Comparison of ENCODE assay signal across 8 cellular contexts in the genomic region with DNA sequence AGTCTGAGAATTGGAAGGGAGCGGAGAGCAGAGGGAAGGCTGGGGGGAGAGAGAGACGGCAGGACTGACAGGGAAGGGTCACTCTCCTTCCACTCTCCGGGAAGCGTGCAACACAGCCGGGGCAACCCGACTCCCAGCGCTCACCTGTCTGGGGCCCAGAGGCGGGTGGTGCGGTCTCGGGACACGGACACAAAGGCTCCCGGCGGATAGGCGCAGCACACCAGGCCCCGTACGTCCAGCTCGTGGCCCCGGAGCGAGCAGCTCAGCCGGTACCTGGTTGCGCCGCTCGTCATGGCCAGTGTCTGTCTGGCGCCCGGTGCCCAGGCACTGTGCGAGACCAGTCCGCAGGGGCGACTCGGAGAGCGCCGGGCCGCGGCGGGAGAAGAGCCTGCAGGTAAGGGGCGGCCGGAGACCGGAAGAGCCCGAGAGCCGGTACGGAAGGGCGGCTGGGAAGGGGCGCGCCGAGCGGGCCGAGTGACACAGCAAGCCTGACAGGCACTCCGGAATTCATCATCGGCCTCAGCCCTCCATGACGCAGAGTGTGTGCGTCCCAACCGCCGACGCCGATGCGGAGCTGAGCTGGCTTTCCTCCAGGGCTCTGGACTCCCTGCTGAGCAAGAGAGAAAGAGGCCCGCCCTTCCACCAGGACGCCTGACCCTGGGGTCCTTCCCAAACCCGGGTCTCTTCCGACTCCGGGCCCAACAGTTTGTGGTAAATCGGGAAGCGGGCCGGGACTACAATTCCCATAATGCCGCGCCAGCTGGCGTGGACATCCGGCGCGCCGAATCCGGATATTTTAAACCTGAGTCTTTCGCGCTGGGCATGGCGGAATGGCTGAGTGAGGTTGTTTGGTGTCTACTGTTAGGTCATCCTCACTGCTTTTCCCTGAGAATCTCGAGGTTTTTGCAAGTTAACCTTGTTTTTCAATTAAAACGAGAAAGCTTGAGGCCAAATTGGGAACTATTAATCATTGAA. TPM values are rescaled to one million over a fixed set of nuclear protein-coding genes. Genes with fewer than 3 reads are reported as not detected.
A peak's percentile ranks its signal among the peaks of the same experiment; 100 is the strongest.
DNase-seq lines count a peak whose midpoint lies in the region; ATAC-seq and TF ChIP-seq lines count a peak whose summit lies in the region.

A gene (minus strand): TSS at position 490 of the 975 bp plus-strand sequence. CDS start 197 bp downstream, at position 293.

- H3K27me3 ChIP-seq in fibroblast of lung (ENCODE audit: control insufficient read depth, insufficient read depth, low read length), result no peaks in the 10 kb centered on the region

- peak within 1 kb of the TSS; percentile 97 to 100 (median 100) for H3K27ac Mint-ChIP-seq in naive thymus-derived CD8-positive, alpha-beta T cell

- H3K4me1 ChIP-seq in fibroblast of lung (ENCODE audit: control insufficient read depth, extremely low read depth, insufficient read depth, low read length), result no peaks in the 10 kb centered on the region

- peak within 1 kb of the TSS; percentile 88 for H2AFZ ChIP-seq in fibroblast of lung (ENCODE audit: low read length)

- H3K4me3 ChIP-seq in Jurkat, Clone E6-1 (ENCODE audit: low read length), result peak within 1 kb of the TSS; percentile 95
- H3K4me3 ChIP-seq in fibroblast of lung (replicated peaks in 1 of 4; ENCODE audit: control extremely low read depth in 1 of 4, insufficient read depth in 1 of 4, low read depth in 3 of 4, low read length in 4 of 4), result peak within 1 kb of the TSS; percentile 88 to 94 (median 90)

- ATAC-seq in GM21619 (IDR thresholded peaks at IDR 0.05; ENCODE audit: unreplicated experiment), result peak; percentile 99
- ATAC-seq in naive thymus-derived CD8-positive, alpha-beta T cell, result peak; percentile 94

- peaks cover 47% of the 10 kb centered on the region for H3K79me2 ChIP-seq in fibroblast of lung (ENCODE audit: control insufficient read depth, insufficient read depth, low read length)

- H3K9me3 Mint-ChIP-seq in naive thymus-derived CD8-positive, alpha-beta T cell, result no peaks in the 10 kb centered on the region

- H3K4me3 Mint-ChIP-seq in naive thymus-derived CD8-positive, alpha-beta T cell, result peak within 1 kb of the TSS; percentile 91 to 98 (median 97)

- TF ChIP-seq CTCF in fibroblast of lung (conservative IDR thresholded peaks at IDR 0.05 in 1 of 2, IDR thresholded peaks at IDR 0.05 in 1 of 2; ENCODE audit: low read depth in 1 of 2, low read length in 2 of 2), result no peak

- no peaks in the 10 kb centered on the region for H4K20me1 ChIP-seq in fibroblast of lung (ENCODE audit: control insufficient read depth, extremely low read depth, insufficient read depth, low read length)

- H3K36me3 Mint-ChIP-seq in naive thymus-derived CD8-positive, alpha-beta T cell, result peaks cover 0 to 4% (median 0%) of the 10 kb centered on the region in 3 donors

- H3K4me2 ChIP-seq in fibroblast of lung (ENCODE audit: extremely low read depth, insufficient read depth, low read length), result peak within 1 kb of the TSS; percentile 95

- H3K9ac ChIP-seq in fibroblast of lung (ENCODE audit: insufficient read depth, low read length), result peak within 1 kb of the TSS; percentile 98

- H3K27ac ChIP-seq in fibroblast of lung (ENCODE audit: insufficient read depth, low read length), result peak within 1 kb of the TSS; percentile 99

- peaks cover 22 to 54% (median 47%) of the 10 kb centered on the region in 4 donors for H3K4me1 Mint-ChIP-seq in naive thymus-derived CD8-positive, alpha-beta T cell

- POLR2A ChIA-PET in naive thymus-derived CD8-positive, alpha-beta T cell (lab: Charles Lee), result interaction anchor here (0.6 to 2.1 kb wide), 3 partner anchors 9 to 78 kb away, joined by 3 to 31 read pairs (median 18); a partner anchor contains a TSS

- H3K27me3 Mint-ChIP-seq in naive thymus-derived CD8-positive, alpha-beta T cell, result peaks cover 0 to 6% (median 0%) of the 10 kb centered on the region in 5 donors

- DNase-seq in DMS53 (lab: John Stamatoyannopoulos, UW), result peak; percentile 92
- peak; percentile 77 for DNase-seq in Jurkat, Clone E6-1 (ENCODE audit: low read depth, low spot score)
- DNase-seq in RKO (ENCODE audit: low spot score), result peak; percentile 95
- peak; percentile 66 to 72 for DNase-seq in activated T-helper 1 cell treated with anti-CD3 and anti-CD28 coated beads, Interleukin-2, amount 50 U/mL, for 16 hours (ENCODE audit: low read depth in 1 of 2, low spot score in 1 of 2)
- peak; percentile 92 for DNase-seq in fibroblast of lung (ENCODE audit: low read depth in 2 of 2)
- DNase-seq in naive thymus-derived CD8-positive, alpha-beta T cell, result peak; percentile 74 to 94 (median 82)
- DNase-seq in stimulated activated naive CD4-positive, alpha-beta T cell (lab: John Stamatoyannopoulos, UW), result peak; percentile 76 to 98 (median 86)

- no peaks in the 10 kb centered on the region for H3K36me3 ChIP-seq in fibroblast of lung (ENCODE audit: control insufficient read depth, insufficient read depth, low read length)

- H3K9me3 ChIP-seq in fibroblast of lung (ENCODE audit: control insufficient read depth, insufficient read depth, low read depth, low read length), result no peaks in the 10 kb centered on the region

RNA-seq across cellular contexts. Expression of the gene that starts here (rescaled TPM):
- polyA plus RNA-seq in Jurkat, Clone E6-1 (2012; ENCODE audit: insufficient read depth, insufficient read length), result 83.4 TPM
- total RNA-seq in fibroblast of lung, result 36.7 and 38.1 TPM in 2 replicates
- polyA plus RNA-seq in fibroblast of lung, result 29.2 and 31.1 TPM in 2 replicates
- 24.9 and 29.9 TPM in 2 replicates for polyA plus RNA-seq in fibroblast of lung (2012)
- polyA minus RNA-seq in fibroblast of lung (ENCODE audit: low replicate concordance), result 9.2 and 18.3 TPM in 2 replicates
- total RNA-seq in naive thymus-derived CD8-positive, alpha-beta T cell, result 10 to 100 TPM; 25.1 to 29.8 TPM
- polyA plus RNA-seq in naive thymus-derived CD8-positive, alpha-beta T cell, result 10 to 100 TPM; 11.2 to 20.2 (median 14.6) TPM

Comparison
In these comparisons a context has a peak if more than half of its experiments do, and no peak if none do; other contexts are left out.
1. Peak in every context shown above with its lines: DNase-seq, ATAC-seq, H3K4me3 ChIP-seq and H3K27ac ChIP-seq.